In genomic region chr5:31937226-31937625, GRCh38 we compare ENCODE assay signal across 20 cellular contexts.
DNase-seq lines count a peak whose midpoint lies in the region; ATAC-seq and TF ChIP-seq lines count a peak whose summit lies in the region.
"Had no signal": no experiment of that assay in that cellular context is flagged by ENCODE, and none has a peak within 500 bp of the region (broad histone marks: within the 10 kb centered on the region; RNA-seq: fewer than 3 reads in every experiment).

No MANE protein-coding gene starts in this region.

- no peak for TF ChIP-seq EP300 in upper lobe of left lung (IDR thresholded peaks at IDR 0.05)

- no peak overlapping the region for H4K8ac ChIP-seq in neuronal stem cell (ENCODE audit: low read depth, low read length)

- no peak for DNase-seq in epithelial cell of prostate (ENCODE audit: low read depth, low spot score)
- DNase-seq in neuronal stem cell (ENCODE audit: low spot score), result no peak
- peak in 1 of 2 donors; percentile 35 for DNase-seq in upper lobe of left lung
- DNase-seq in activated CD4-positive, alpha-beta memory T cell treated with anti-CD3 and anti-CD28 coated beads for 36 hours, result no peak
- DNase-seq: activated CD4-positive, alpha-beta T cell treated with anti-CD3 and anti-CD28 coated beads, Interleukin-2, amount 50 U/mL, for 1 hour; activated effector memory CD4-positive, alpha-beta T cell treated with anti-CD3 and anti-CD28 coated beads, Interleukin-2, amount 50 U/mL, for 16 hours; CD4-positive, alpha-beta T cell; dermis blood vessel endothelial cell; DMS53; erythroblast; H7; KBM-7; NCI-H2227 treated with DMSO at 0.1 percent for 48 hours; NCI-H774; Right ventricle myocardium superior; small intestine had no signal

- H3K9me3 ChIP-seq in neuronal stem cell (replicated peaks in 1 of 2; ENCODE audit: control insufficient read depth in 2 of 2, insufficient read depth in 1 of 2, low read depth in 1 of 2, low read length in 2 of 2) (no peaks in the 10 kb centered on the region), upper lobe of left lung (no peaks in the 10 kb centered on the region)

- H2AFZ ChIP-seq in neuronal stem cell (ENCODE audit: low read length), result no peak overlapping the region

- no peak overlapping the region for H3K4me2 ChIP-seq in neuronal stem cell (ENCODE audit: insufficient read depth, low read length, poor library complexity, severe bottlenecking)

- no peaks in the 10 kb centered on the region for H3K36me3 ChIP-seq in neuronal stem cell (replicated peaks in 1 of 2; ENCODE audit: control insufficient read depth in 2 of 2, insufficient read depth in 2 of 2, low read length in 2 of 2)
- no peaks in the 10 kb centered on the region for H3K36me3 ChIP-seq in upper lobe of left lung
- H3K36me3 ChIP-seq: cardiac muscle cell had no signal

- no peak overlapping the region for H3K4me3 Mint-ChIP-seq in activated CD4-positive, alpha-beta memory T cell treated with anti-CD3 and anti-CD28 coated beads for 36 hours
- H3K4me3 Mint-ChIP-seq: CD4-positive, alpha-beta T cell had no signal

- no peak overlapping the region for H3K23ac ChIP-seq in neuronal stem cell (ENCODE audit: low read depth, low read length, poor library complexity)

- H2BK5ac ChIP-seq in neuronal stem cell (ENCODE audit: low read length), result no peak overlapping the region

- H2BK12ac ChIP-seq in neuronal stem cell (ENCODE audit: low read length), result no peak overlapping the region

- H3K4ac ChIP-seq in neuronal stem cell (ENCODE audit: low read length), result no peak overlapping the region

- no peaks in the 10 kb centered on the region for H3K79me1 ChIP-seq in neuronal stem cell (ENCODE audit: low read depth, low read length)

- POLR2A ChIA-PET in activated CD4-positive, alpha-beta memory T cell treated with anti-CD3 and anti-CD28 coated beads for 36 hours (lab: Charles Lee), result no interaction called here

- no peak for TF ChIP-seq CTCF in VCaP (conservative IDR thresholded peaks at IDR 0.05)
- no peak for TF ChIP-seq CTCF in upper lobe of left lung (IDR thresholded peaks at IDR 0.05)

- H3K4me1 ChIP-seq in neuronal stem cell (ENCODE audit: control insufficient read depth in 2 of 2, insufficient read depth in 1 of 2, low read depth in 1 of 2, low read length in 2 of 2) (peaks cover 3% of the 10 kb centered on the region in 2 donors), upper lobe of left lung (peaks cover 0 to 19% (median 14%) of the 10 kb centered on the region in 4 donors)

- peak overlapping the region; percentile 58 for H3K18ac ChIP-seq in neuronal stem cell (ENCODE audit: low read length)

- no peaks in the 10 kb centered on the region for H3K4me1 Mint-ChIP-seq in activated CD4-positive, alpha-beta memory T cell treated with anti-CD3 and anti-CD28 coated beads for 36 hours (ENCODE audit: low read depth)

- intact Hi-C loops in activated CD4-positive, alpha-beta memory T cell treated with anti-CD3 and anti-CD28 coated beads for 36 hours (cut with micrococcal nuclease), result no loop called here

- no peak overlapping the region for H3K27ac Mint-ChIP-seq in activated CD4-positive, alpha-beta memory T cell treated with anti-CD3 and anti-CD28 coated beads for 36 hours
- H3K27ac Mint-ChIP-seq: CD4-positive, alpha-beta T cell had no signal

- CTCF ChIA-PET in activated CD4-positive, alpha-beta memory T cell treated with anti-CD3 and anti-CD28 coated beads for 36 hours (lab: Charles Lee), result no interaction called here

- TF ChIP-seq POLR2A in upper lobe of left lung (IDR thresholded peaks at IDR 0.05), result peak in 1 of 4 donors; percentile 25

- no peak overlapping the region for H2BK120ac ChIP-seq in neuronal stem cell (ENCODE audit: low read depth, low read length)

- H2BK15ac ChIP-seq in neuronal stem cell (ENCODE audit: low read length), result no peak overlapping the region

- ATAC-seq in upper lobe of left lung (ENCODE audit: low FRiP score in 2 of 2), result peak; percentile 41 to 50
- no peak for ATAC-seq in HG03108 (IDR thresholded peaks at IDR 0.05; ENCODE audit: unreplicated experiment)
- no peak for ATAC-seq in HG02981 (IDR thresholded peaks at IDR 0.05; ENCODE audit: unreplicated experiment)

- H3K36me3 Mint-ChIP-seq in activated CD4-positive, alpha-beta memory T cell treated with anti-CD3 and anti-CD28 coated beads for 36 hours, result no peaks in the 10 kb centered on the region

- H3K27ac ChIP-seq in VCaP (peak overlapping the region; percentile 89), epithelial cell of prostate (peak overlapping the region; percentile 29), neuronal stem cell (replicated peaks; ENCODE audit: low read length) (no peak overlapping the region), upper lobe of left lung (peak overlapping the region; percentile 16 to 64 (median 53))
- H3K27ac ChIP-seq: cardiac muscle cell had no signal

- no peak overlapping the region for H3K9ac ChIP-seq in neuronal stem cell (ENCODE audit: low read depth, low read length, poor library complexity)

- H4K91ac ChIP-seq in neuronal stem cell (ENCODE audit: low read depth, low read length, poor library complexity), result no peak overlapping the region

- no peak overlapping the region for H3K4me3 ChIP-seq in neuronal stem cell (ENCODE audit: low read length in 2 of 2)
- peak overlapping the region in 3 of 4 donors; percentile 28 to 45 (median 44) for H3K4me3 ChIP-seq in upper lobe of left lung
- H3K4me3 ChIP-seq: cardiac muscle cell had no signal

- no CpG with 5 or more reads among the region's 7 CpGs for WGBS in neuronal stem cell (ENCODE audit: extremely low coverage in 2 of 2, insufficient read length in 2 of 2, insufficient replicate concordance in 1 of 2), 2 donors
- 58 to 74% methylated on average over 7 of the region's 7 CpGs for WGBS in upper lobe of left lung, 2 donors

- H3K27me3 ChIP-seq in neuronal stem cell (ENCODE audit: control insufficient read depth in 3 of 3, insufficient read depth in 3 of 3, low read depth in 1 of 3, low read length in 3 of 3), result no peaks in the 10 kb centered on the region
- H3K27me3 ChIP-seq in upper lobe of left lung, result no peaks in the 10 kb centered on the region
- H3K27me3 ChIP-seq: cardiac muscle cell had no signal

- peaks cover 2% of the 10 kb centered on the region for H3K27me3 Mint-ChIP-seq in activated CD4-positive, alpha-beta memory T cell treated with anti-CD3 and anti-CD28 coated beads for 36 hours
- H3K27me3 Mint-ChIP-seq: CD4-positive, alpha-beta T cell had no signal

- H3K9me3 Mint-ChIP-seq in activated CD4-positive, alpha-beta memory T cell treated with anti-CD3 and anti-CD28 coated beads for 36 hours, result no peaks in the 10 kb centered on the region
- H3K9me3 Mint-ChIP-seq: CD4-positive, alpha-beta T cell had no signal

- H2AK5ac ChIP-seq in neuronal stem cell (ENCODE audit: low read depth, low read length), result no peak overlapping the region

- H3K14ac ChIP-seq in neuronal stem cell (ENCODE audit: low read length), result no peak overlapping the region

Comparison
In these comparisons a context has a peak if more than half of its experiments do, and no peak if none do; other contexts are left out.
1. H3K4me3 ChIP-seq: peak in upper lobe of left lung (3 of 4); none in neuronal stem cell (0 of 2).
2. ATAC-seq: peak in upper lobe of left lung (2 of 2); none in HG03108 (single experiment) and HG02981 (single experiment).